ENCODE assay signal across 8 cellular contexts in the genomic region with DNA sequence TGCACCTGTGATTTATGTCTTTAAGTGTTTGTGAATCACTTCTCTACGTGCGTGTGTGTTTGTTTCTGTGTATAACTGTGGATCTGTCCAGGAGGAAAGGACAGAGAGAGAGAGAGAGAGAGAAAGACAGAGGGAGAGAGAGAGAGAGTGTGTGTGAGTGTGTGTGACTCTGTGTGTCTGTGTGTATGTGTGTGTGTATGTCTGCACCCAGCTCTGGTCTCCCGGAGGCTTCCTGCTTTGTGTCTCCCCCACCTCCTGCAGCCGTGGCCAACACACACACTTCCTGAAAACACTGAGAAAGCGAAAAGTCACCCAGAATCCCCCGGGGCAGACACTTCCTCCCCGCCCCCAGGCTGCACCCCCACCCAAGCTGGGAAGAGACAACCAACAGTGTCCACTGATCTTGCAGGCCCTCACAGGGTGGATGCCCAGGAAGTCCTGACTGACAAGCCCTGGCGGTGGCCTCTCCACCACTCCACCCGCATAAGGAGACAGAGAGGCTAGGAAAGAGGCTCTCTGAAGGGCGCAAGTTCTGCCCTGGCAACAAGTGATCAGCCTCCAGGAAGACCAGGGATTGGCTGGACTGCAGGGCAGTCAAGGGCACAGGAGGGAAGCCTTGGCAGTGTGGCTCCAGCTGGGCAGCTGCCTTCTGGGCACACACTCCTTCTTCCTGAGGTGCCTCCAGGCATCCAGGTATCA. TPM values are rescaled to one million over a fixed set of nuclear protein-coding genes. Genes with fewer than 3 reads are reported as not detected.
A peak's percentile ranks its signal among the peaks of the same experiment; 100 is the strongest.
DNase-seq lines count a peak whose midpoint lies in the region; ATAC-seq, FAIRE-seq and TF ChIP-seq lines count a peak whose summit lies in the region.

No MANE protein-coding gene starts in this region.

- peak overlapping the region; percentile 53 for H2AFZ ChIP-seq in OCI-LY7 (ENCODE audit: low read length)

- peak; percentile 91 for FAIRE-seq in HTR-8/SVneo (lab: Jason Lieb, UNC)

- peaks cover 47% of the 10 kb centered on the region; the same call in 1 of the 2 replicates for H3K36me3 ChIP-seq in OCI-LY7 (ENCODE audit: insufficient read depth, low read length)

- TF ChIP-seq CTCF in OCI-LY7 (conservative IDR thresholded peaks at IDR 0.05; ENCODE audit: low read length), result no peak

- peak; percentile 77 for ATAC-seq in GM21390 (IDR thresholded peaks at IDR 0.05; ENCODE audit: unreplicated experiment)

- peak overlapping the region; percentile 56 for H3K27ac ChIP-seq in OCI-LY7 (ENCODE audit: low read depth, low read length, poor library complexity, severe bottlenecking)
- H3K27ac ChIP-seq in epithelial cell of prostate, result peak overlapping the region; percentile 84

- H4K20me1 ChIP-seq in OCI-LY7 (ENCODE audit: insufficient read depth, low read length), result no peaks in the 10 kb centered on the region

- H3K4me3 ChIP-seq in OCI-LY7 (ENCODE audit: low read depth, low read length, poor library complexity, severe bottlenecking), result peak overlapping the region; percentile 73

- intact Hi-C loops in OCI-LY7 (cut with micrococcal nuclease; ENCODE audit: unreplicated experiment), result no loop called here

- H3K9me2 ChIP-seq in OCI-LY7 (ENCODE audit: insufficient read depth, low read length), result no peaks in the 10 kb centered on the region

- peaks cover 33% of the 10 kb centered on the region for H3K79me2 ChIP-seq in OCI-LY7 (ENCODE audit: insufficient read depth, low read depth, low read length)

- POLR2A ChIA-PET in OCI-LY7 (lab: Charles Lee), result interaction anchor here (0.6 to 2.2 kb wide), 6 partner anchors 15 to 443 kb away, joined by 3 to 9 read pairs (median 4); a partner anchor contains a TSS

- H3K4me2 ChIP-seq in OCI-LY7 (ENCODE audit: low read length), result peak overlapping the region; percentile 86

- BruUV-seq in OCI-LY7 (replicated peaks; lab: Mats Ljungman, UMichigan), result no TSS peak

- CTCF ChIA-PET in OCI-LY7 (lab: Charles Lee; ENCODE audit: unreplicated experiment), result no interaction called here

- DNase-seq in D341Med (ENCODE audit: low spot score), result peak; percentile 80
- peak; percentile 98 for DNase-seq in HTR-8/SVneo (ENCODE audit: insufficient read length, low spot score)
- peak; percentile 91 for DNase-seq in OCI-LY7 (ENCODE audit: low spot score)
- peak; percentile 75 for DNase-seq in activated T-cell treated with anti-CD3 and anti-CD28 coated beads for 24 hours (ENCODE audit: low read depth)
- DNase-seq in epithelial cell of prostate (ENCODE audit: low read depth, low spot score), result peak; percentile 75
- DNase-seq in myocyte (ENCODE audit: low read depth), result peak; percentile 93
- DNase-seq in stimulated activated CD8-positive, alpha-beta memory T cell treated with anti-CD3 and anti-CD28 coated beads, Interleukin-7, amount 100 ng/mL, for 1 hour (ENCODE audit: low read depth in 2 of 2), result peak; percentile 60 to 65

- H3K4me1 ChIP-seq in OCI-LY7 (ENCODE audit: insufficient read depth, low read length, poor library complexity, severe bottlenecking), result peaks cover 47% of the 10 kb centered on the region

- H3K9me3 ChIP-seq in OCI-LY7 (ENCODE audit: low read length), result no peaks in the 10 kb centered on the region

RNA-seq across cellular contexts. Expression of a gene that starts 30.0 kb away (rescaled TPM):
- total RNA-seq in OCI-LY7 (2014; rRNA removed; shearing (Covaris generic)), result 61.3 and 65.6 TPM in 2 replicates
- total RNA-seq in OCI-LY7 (2022) (96.9 and 106 TPM in 2 replicates), myocyte (52.2 and 62.2 TPM in 2 replicates)
- 59.3 TPM for polyA plus RNA-seq in myocyte (2012)

RNA-seq across cellular contexts. Expression of a gene that starts 48.0 kb away (rescaled TPM):
- not detected in 2 replicates for total RNA-seq in OCI-LY7 (2014; rRNA removed; shearing (Covaris generic))
- 0.68 TPM in 1 of 2 replicates, not detected in the other for total RNA-seq in OCI-LY7 (2022)
- 18.6 and 35.3 TPM in 2 replicates for total RNA-seq in myocyte
- polyA plus RNA-seq in myocyte (2012), result 4.5 TPM

Comparison
In these comparisons a context has a peak if more than half of its experiments do, and no peak if none do; other contexts are left out.
1. Peak in every context shown above with its lines: DNase-seq, ATAC-seq, H3K4me3 ChIP-seq and H3K27ac ChIP-seq.
2. RNA of a gene that starts 48.0 kb away (total RNA-seq): 18.6 to 35.3 TPM in myocyte; 0.68 TPM in OCI-LY7; every median in the first group is over 10 times any median in the second.